Comparison of ENCODE assay signal across 10 cellular contexts in genomic region chr2:14907014-14907612, GRCh38.
DNase-seq lines count a peak whose midpoint lies in the region; ATAC-seq and TF ChIP-seq lines count a peak whose summit lies in the region.
"Had no signal": no experiment of that assay in that cellular context is flagged by ENCODE, and none has a peak within 500 bp of the region (broad histone marks: within the 10 kb centered on the region; RNA-seq: fewer than 3 reads in every experiment).

No MANE protein-coding gene starts in this region.

- no peak for TF ChIP-seq POLR2A in thyroid gland (IDR thresholded peaks at IDR 0.05)

- H3K27me3 Mint-ChIP-seq in endodermal cell (ENCODE audit: insufficient read depth) = no peaks in the 10 kb centered on the region
- no peaks in the 10 kb centered on the region for H3K27me3 Mint-ChIP-seq in activated T-helper 2 cell treated with anti-CD3 and anti-CD28 coated beads, Interferon-gamma antibody, Interleukin-2, Interleukin-4, amounts not matched to agents 10 μg/mL and 5 μg/mL and 100 μg/mL, durations not matched to agents 14 hours and 24 hours and 36 hours (ENCODE audit: low read depth)

- no peaks in the 10 kb centered on the region for H3K9me3 ChIP-seq in endodermal cell (ENCODE audit: control insufficient read depth, low read length)
- no peaks in the 10 kb centered on the region for H3K9me3 ChIP-seq in thyroid gland
- H3K9me3 ChIP-seq in psoas muscle = no peaks in the 10 kb centered on the region
- H3K9me3 ChIP-seq: BLaER1 treated with 17β-estradiol and CSF1 and Interleukin-3, amounts not matched to agents 10 nM and 100 nM had no signal

- TF ChIP-seq CTCF in endodermal cell (conservative IDR thresholded peaks at IDR 0.05) = peak; percentile 67
- no peak for TF ChIP-seq CTCF in thyroid gland (IDR thresholded peaks at IDR 0.05)
- no peak for TF ChIP-seq CTCF in psoas muscle (IDR thresholded peaks at IDR 0.05)

- DNase-seq in AG08395 (ENCODE audit: low spot score) = peak; percentile 20
- peak; percentile 16 for DNase-seq in HCEC 1CT
- peak; percentile 89 for DNase-seq in NCI-H82 treated with DMSO at 0.1 percent for 48 hours (lab: John Stamatoyannopoulos, UW; ENCODE audit: unreplicated experiment)
- DNase-seq in endodermal cell = peak; percentile 53
- DNase-seq in thyroid gland = no peak
- no peak for DNase-seq in psoas muscle
- DNase-seq in 8988T = no peak
- no peak for DNase-seq in activated T-helper 2 cell treated with anti-CD3 and anti-CD28 coated beads, Interferon-gamma antibody, Interleukin-2, Interleukin-4, amounts not matched to agents 10 μg/mL and 5 μg/mL and 100 μg/mL, durations not matched to agents 14 hours and 24 hours and 36 hours (ENCODE audit: low spot score)
- DNase-seq: stimulated activated CD4-positive, alpha-beta T cell treated with anti-CD3 and anti-CD28 coated beads, Interleukin-2, amount 100 ng/mL, for 24 hours had no signal

- H3K9me3 Mint-ChIP-seq in endodermal cell = no peaks in the 10 kb centered on the region
- no peaks in the 10 kb centered on the region for H3K9me3 Mint-ChIP-seq in activated T-helper 2 cell treated with anti-CD3 and anti-CD28 coated beads, Interferon-gamma antibody, Interleukin-2, Interleukin-4, amounts not matched to agents 10 μg/mL and 5 μg/mL and 100 μg/mL, durations not matched to agents 14 hours and 24 hours and 36 hours

- H3K36me3 Mint-ChIP-seq in endodermal cell (ENCODE audit: low read depth) = no peaks in the 10 kb centered on the region
- no peaks in the 10 kb centered on the region for H3K36me3 Mint-ChIP-seq in activated T-helper 2 cell treated with anti-CD3 and anti-CD28 coated beads, Interferon-gamma antibody, Interleukin-2, Interleukin-4, amounts not matched to agents 10 μg/mL and 5 μg/mL and 100 μg/mL, durations not matched to agents 14 hours and 24 hours and 36 hours (ENCODE audit: low read depth)

- H3K27me3 ChIP-seq in endodermal cell (ENCODE audit: control insufficient read depth, insufficient read depth, low read length, poor library complexity, severe bottlenecking) (no peaks in the 10 kb centered on the region), thyroid gland (no peaks in the 10 kb centered on the region), psoas muscle (ENCODE audit: insufficient read depth in 3 of 3, low read length in 2 of 3) (no peaks in the 10 kb centered on the region)
- H3K27me3 ChIP-seq: BLaER1 treated with 17β-estradiol and CSF1 and Interleukin-3, amounts not matched to agents 10 nM and 100 nM had no signal

- no peak overlapping the region for H3K27ac Mint-ChIP-seq in endodermal cell
- H3K27ac Mint-ChIP-seq in activated T-helper 2 cell treated with anti-CD3 and anti-CD28 coated beads, Interferon-gamma antibody, Interleukin-2, Interleukin-4, amounts not matched to agents 10 μg/mL and 5 μg/mL and 100 μg/mL, durations not matched to agents 14 hours and 24 hours and 36 hours = no peak overlapping the region

- H3K9ac ChIP-seq in endodermal cell (ENCODE audit: extremely low read depth, low read length, poor library complexity, severe bottlenecking) = no peak overlapping the region
- H3K9ac ChIP-seq: BLaER1 treated with 17β-estradiol and CSF1 and Interleukin-3, amounts not matched to agents 10 nM and 100 nM had no signal

- H3K4me3 Mint-ChIP-seq in endodermal cell = no peak overlapping the region
- H3K4me3 Mint-ChIP-seq in activated T-helper 2 cell treated with anti-CD3 and anti-CD28 coated beads, Interferon-gamma antibody, Interleukin-2, Interleukin-4, amounts not matched to agents 10 μg/mL and 5 μg/mL and 100 μg/mL, durations not matched to agents 14 hours and 24 hours and 36 hours (ENCODE audit: low read depth) = no peak overlapping the region

- peaks cover 3% of the 10 kb centered on the region for H3K4me1 ChIP-seq in endodermal cell (ENCODE audit: control insufficient read depth, insufficient read depth, low read length)
- H3K4me1 ChIP-seq in thyroid gland = no peaks in the 10 kb centered on the region
- H3K4me1 ChIP-seq in psoas muscle = no peaks in the 10 kb centered on the region
- H3K4me1 ChIP-seq: BLaER1 treated with 17β-estradiol and CSF1 and Interleukin-3, amounts not matched to agents 10 nM and 100 nM had no signal

- 90 to 98% methylated on average over 4 to 8 of the region's 8 CpGs for WGBS in endodermal cell (ENCODE audit: insufficient coverage in 1 of 2, insufficient read length in 1 of 2), 2 experiments
- 78 to 87% methylated on average over 7 to 8 of the region's 8 CpGs for WGBS in thyroid gland, 2 donors
- WGBS in psoas muscle, 3 donors = 79 to 84% (median 80%) methylated on average over 8 of the region's 8 CpGs

- peaks cover 3% of the 10 kb centered on the region for H3K4me1 Mint-ChIP-seq in endodermal cell
- H3K4me1 Mint-ChIP-seq in activated T-helper 2 cell treated with anti-CD3 and anti-CD28 coated beads, Interferon-gamma antibody, Interleukin-2, Interleukin-4, amounts not matched to agents 10 μg/mL and 5 μg/mL and 100 μg/mL, durations not matched to agents 14 hours and 24 hours and 36 hours (ENCODE audit: low read depth) = no peaks in the 10 kb centered on the region

- no peak overlapping the region for H3K4me3 ChIP-seq in endodermal cell (ENCODE audit: low read length)
- no peak overlapping the region for H3K4me3 ChIP-seq in thyroid gland (replicated peaks in 1 of 3)
- H3K4me3 ChIP-seq in psoas muscle = no peak overlapping the region
- H3K4me3 ChIP-seq: BLaER1 treated with 17β-estradiol and CSF1 and Interleukin-3, amounts not matched to agents 10 nM and 100 nM had no signal

- H3K36me3 ChIP-seq in endodermal cell (ENCODE audit: control insufficient read depth, insufficient read depth, low read length) (no peaks in the 10 kb centered on the region), thyroid gland (no peaks in the 10 kb centered on the region), psoas muscle (ENCODE audit: insufficient read depth in 1 of 2, low read depth in 1 of 2) (no peaks in the 10 kb centered on the region)
- H3K36me3 ChIP-seq: BLaER1 treated with 17β-estradiol and CSF1 and Interleukin-3, amounts not matched to agents 10 nM and 100 nM had no signal

- ATAC-seq in psoas muscle = no peak

- H3K27ac ChIP-seq in endodermal cell (ENCODE audit: low read depth, low read length) (no peak overlapping the region), thyroid gland (no peak overlapping the region), psoas muscle (no peak overlapping the region)
- H3K27ac ChIP-seq: BLaER1 treated with 17β-estradiol and CSF1 and Interleukin-3, amounts not matched to agents 10 nM and 100 nM had no signal

- intact Hi-C loops in thyroid gland (cut with DNase I) = no loop called here
- intact Hi-C loops in psoas muscle (cut with DNase I) = no loop called here
- intact Hi-C loops in activated T-helper 2 cell treated with anti-CD3 and anti-CD28 coated beads, Interferon-gamma antibody, Interleukin-2, Interleukin-4, amounts not matched to agents 10 μg/mL and 5 μg/mL and 100 μg/mL, durations not matched to agents 14 hours and 24 hours and 36 hours (cut with micrococcal nuclease) = loop anchor here (10.0 kb wide), 1 partner anchor 148 kb away; no protein-coding TSS in a partner anchor

Comparison
In these comparisons a context has a peak if more than half of its experiments do, and no peak if none do; other contexts are left out.
1. DNase-seq: peak in AG08395 (single experiment), HCEC 1CT (single experiment), NCI-H82 treated with DMSO at 0.1 percent for 48 hours (single experiment) and endodermal cell (single experiment); none in thyroid gland (0 of 2), psoas muscle (0 of 2), 8988T (single experiment) and activated T-helper 2 cell treated with anti-CD3 and anti-CD28 coated beads, Interferon-gamma antibody, Interleukin-2, Interleukin-4, amounts not matched to agents 10 μg/mL and 5 μg/mL and 100 μg/mL, durations not matched to agents 14 hours and 24 hours and 36 hours (single experiment).